In genomic region chr6:25962368-25963127, GRCh38 we compare ENCODE assay signal across 8 cellular contexts.
DNase-seq lines count a peak whose midpoint lies in the region; ATAC-seq lines count a peak whose summit lies in the region.

Gene TRIM38 (plus strand): TSS chr6:25962802. CDS start chr6:25966523, 3,721 bp downstream.

- peaks cover 38% of the 10 kb centered on the region for H3K4me1 ChIP-seq in muscle layer of colon (ENCODE audit: insufficient read depth, low read length)

- no peaks in the 10 kb centered on the region for H3K9me3 ChIP-seq in muscle layer of colon (ENCODE audit: low read length)

- peaks cover 14% of the 10 kb centered on the region for H3K36me3 ChIP-seq in muscle layer of colon (ENCODE audit: insufficient read depth, low read length)

- peak; percentile 41 for DNase-seq in NK-92 treated with Interleukin-12 subunit alpha and Interleukin-12 subunit beta, amount 100 ng/mL, for 24 hours (lab: John Stamatoyannopoulos, UW)
- DNase-seq in NK-92 (lab: John Stamatoyannopoulos, UW; ENCODE audit: unreplicated experiment) (no peak), NCI-H774 (lab: John Stamatoyannopoulos, UW) (peak; percentile 34), epidermal melanocyte (ENCODE audit: insufficient read length, low spot score) (peak; percentile 71)
- DNase-seq in activated CD8-positive, alpha-beta memory T cell treated with anti-CD3 and anti-CD28 coated beads, Interleukin-2, amount 50 U/mL, for 1 hour (ENCODE audit: extremely low read depth) = peak; percentile 59
- peak; percentile 27 to 85 (median 80) for DNase-seq in stimulated activated naive CD4-positive, alpha-beta T cell (lab: John Stamatoyannopoulos, UW)

- H3K27ac ChIP-seq in muscle layer of colon (ENCODE audit: low read depth, low read length) = peak within 1 kb of the TSS; percentile 95

- no peaks in the 10 kb centered on the region for H3K27me3 ChIP-seq in muscle layer of colon (ENCODE audit: control insufficient read depth in 1 of 2, insufficient read depth in 2 of 2, low read length in 2 of 2)

- ATAC-seq in HG02885 (IDR thresholded peaks at IDR 0.05; ENCODE audit: poor library complexity, unreplicated experiment) = peak; percentile 83

- H3K9ac ChIP-seq in muscle layer of colon (ENCODE audit: low read length) = peak within 1 kb of the TSS; percentile 97

- peak within 1 kb of the TSS; percentile 94 to 97 for H3K4me3 ChIP-seq in muscle layer of colon (ENCODE audit: low read depth in 1 of 2, low read length in 2 of 2)
